17 cellular contexts compared by ENCODE assay signal in genomic region chr1:153752072-153752471, GRCh38. TPM values are rescaled to one million over a fixed set of nuclear protein-coding genes. Genes with fewer than 3 reads are reported as not detected.
A peak's percentile ranks its signal among the peaks of the same experiment; 100 is the strongest.
DNase-seq lines count a peak whose midpoint lies in the region; ATAC-seq and TF ChIP-seq lines count a peak whose summit lies in the region.
"Had no signal": no experiment of that assay in that cellular context is flagged by ENCODE, and none has a peak within 500 bp of the region (broad histone marks: within the 10 kb centered on the region; RNA-seq: fewer than 3 reads in every experiment).

No MANE protein-coding gene starts in this region.

- H3K27me3 ChIP-seq in right cardiac atrium (ENCODE audit: control insufficient read depth, insufficient read depth) (no peaks in the 10 kb centered on the region), gastroesophageal sphincter (no peaks in the 10 kb centered on the region), psoas muscle (ENCODE audit: insufficient read depth in 3 of 3, low read length in 2 of 3) (no peaks in the 10 kb centered on the region), aorta (ENCODE audit: control insufficient read depth in 1 of 2, insufficient read depth in 2 of 2, low read length in 1 of 2) (no peaks in the 10 kb centered on the region)

- TF ChIP-seq EP300 in gastroesophageal sphincter (IDR thresholded peaks at IDR 0.05) = no peak

- H3K4me1 ChIP-seq in right cardiac atrium (ENCODE audit: control insufficient read depth, insufficient read depth, low read length) (peaks cover 10% of the 10 kb centered on the region), gastroesophageal sphincter (peaks cover 7 to 62% (median 8%) of the 10 kb centered on the region in 3 donors), psoas muscle (peaks cover 38% of the 10 kb centered on the region), aorta (ENCODE audit: control insufficient read depth in 1 of 2, insufficient read depth in 2 of 2, low read length in 2 of 2) (peaks cover 6 to 14% of the 10 kb centered on the region in 2 donors)

- H3K36me3 ChIP-seq in gastroesophageal sphincter (peaks cover 0 to 94% of the 10 kb centered on the region in 2 donors), psoas muscle (ENCODE audit: insufficient read depth in 1 of 2, low read depth in 1 of 2) (peaks cover 21 to 89% of the 10 kb centered on the region in 2 donors), aorta (ENCODE audit: control insufficient read depth in 1 of 2, insufficient read depth in 2 of 2, low read length in 1 of 2) (peaks cover 0 to 3% of the 10 kb centered on the region in 2 donors)

- TF ChIP-seq POLR2A in gastroesophageal sphincter (IDR thresholded peaks at IDR 0.05) = no peak

- ATAC-seq in right cardiac atrium = peak; percentile 43 to 59
- ATAC-seq in Right ventricle myocardium inferior = no peak
- peak; percentile 43 for ATAC-seq in gastroesophageal sphincter
- ATAC-seq in psoas muscle = no peak
- no peak for ATAC-seq in aorta (ENCODE audit: low FRiP score)
- ATAC-seq: activated T-cell treated with anti-CD3 and anti-CD28 coated beads, Interleukin-2, amount 50 U/mL, for 72 hours; left colon; natural killer cell had no signal

- WGBS in right cardiac atrium = 58% methylated on average over 2 of the region's 2 CpGs
- 60 to 62% methylated on average over 1 to 2 of the region's 2 CpGs for WGBS in gastroesophageal sphincter (ENCODE audit: low coverage in 1 of 2), 2 donors
- 75 to 92% (median 84%) methylated on average over 2 of the region's 2 CpGs for WGBS in psoas muscle, 3 donors
- 7 to 10% methylated on average over 2 of the region's 2 CpGs for WGBS in aorta, 2 donors

- DNase-seq in right cardiac atrium = no peak
- DNase-seq in Right ventricle myocardium inferior (ENCODE audit: missing footprints) = no peak
- no peak for DNase-seq in psoas muscle
- DNase-seq in aorta = no peak
- DNase-seq in NCI-H345 (lab: John Stamatoyannopoulos, UW) = no peak
- no peak for DNase-seq in GDM1 (lab: John Stamatoyannopoulos, UW)
- DNase-seq in HPDE6-E6E7 (ENCODE audit: extremely low spot score) = no peak
- DNase-seq: activated CD4-positive, alpha-beta T cell treated with anti-CD3 and anti-CD28 coated beads, Interleukin-2, amount 50 U/mL, for 4 hours; activated T-cell treated with anti-CD3 and anti-CD28 coated beads, Interleukin-2, amount 50 U/mL, for 72 hours; COR-L47; hypothalamus; natural killer cell; NCI-H524 treated with DMSO at 0.1 percent for 48 hours; stimulated activated CD4-positive, alpha-beta T cell treated with anti-CD3 and anti-CD28 coated beads, Interleukin-4, amount 100 ng/mL, for 4 hours had no signal

- TF ChIP-seq CTCF in gastroesophageal sphincter (IDR thresholded peaks at IDR 0.05) = no peak
- TF ChIP-seq CTCF in psoas muscle (IDR thresholded peaks at IDR 0.05) = no peak

- intact Hi-C loops in right cardiac atrium (cut with DNase I) (loop anchor here in 1 of 4 donors (5.0 kb wide), 1 partner anchor 75 kb away; the partner anchor contains the start of gene NPR1), Right ventricle myocardium inferior (cut with DNase I) (loop anchor here (10.0 kb wide), 1 partner anchor 177 kb away; no protein-coding TSS in a partner anchor), psoas muscle (cut with DNase I) (loop anchor here in 1 of 2 donors (10.0 kb wide), 1 partner anchor 397 kb away; the partner anchor contains the start of gene S100A9), aorta (cut with DNase I) (loop anchor here (2.0 to 5.0 kb wide), 2 partner anchors 21 to 75 kb away; partner anchors contain the start of gene NPR1 (in 1 of the 2))

- peak overlapping the region; percentile 6 for H3K27ac ChIP-seq in right cardiac atrium (ENCODE audit: low read length)
- H3K27ac ChIP-seq in gastroesophageal sphincter = peak overlapping the region in 3 of 4 donors; percentile 64 to 75 (median 72)
- H3K27ac ChIP-seq in psoas muscle = peak overlapping the region; percentile 32
- peak overlapping the region; percentile 67 to 99 for H3K27ac ChIP-seq in aorta (ENCODE audit: low read depth in 1 of 2, low read length in 2 of 2)
- H3K27ac ChIP-seq: SK-N-MC had no signal

- no peak overlapping the region for H3K4me3 ChIP-seq in right cardiac atrium (ENCODE audit: low read length)
- H3K4me3 ChIP-seq in gastroesophageal sphincter = no peak overlapping the region
- no peak overlapping the region for H3K4me3 ChIP-seq in psoas muscle
- H3K4me3 ChIP-seq in aorta (ENCODE audit: low read length in 2 of 2) = no peak overlapping the region
- H3K4me3 ChIP-seq: SK-N-MC had no signal

- H3K9me3 ChIP-seq in right cardiac atrium (ENCODE audit: control insufficient read depth, low read length) = no peaks in the 10 kb centered on the region
- no peaks in the 10 kb centered on the region for H3K9me3 ChIP-seq in gastroesophageal sphincter
- no peaks in the 10 kb centered on the region for H3K9me3 ChIP-seq in psoas muscle
- no peaks in the 10 kb centered on the region for H3K9me3 ChIP-seq in aorta (ENCODE audit: control insufficient read depth, low read length)

RNA-seq across cellular contexts. Expression of gene SLC27A3, which starts 23.1 kb away (rescaled TPM):
- total RNA-seq in right cardiac atrium = 10 to 100 TPM; 16.9 to 22.0 (median 20.1) TPM
- 26.5 TPM for polyA plus RNA-seq in right cardiac atrium
- total RNA-seq in Right ventricle myocardium inferior = 13.5 TPM
- 10 to 100 TPM; 18.8 to 30.7 (median 21.6) TPM for total RNA-seq in gastroesophageal sphincter
- 1 to 10 TPM; 3.5 to 7.5 (median 5.8) TPM for total RNA-seq in psoas muscle
- polyA plus RNA-seq in psoas muscle = 10 to 100 TPM in 1 of 3 donors, 1 to 10 TPM in 2; 4.6 to 15.6 (median 5.2) TPM
- total RNA-seq in aorta = 10 to 100 TPM; 52.4 to 54.5 TPM
- polyA plus RNA-seq in aorta = 100 to 1,000 TPM in 1 of 2 donors, 10 to 100 TPM in 1; 26.3 to 166 TPM

RNA-seq across cellular contexts. Expression of gene INTS3, which starts 24.2 kb away (rescaled TPM):
- total RNA-seq in right cardiac atrium (10 to 100 TPM; 30.6 to 41.8 (median 33.7) TPM), Right ventricle myocardium inferior (33.0 TPM), gastroesophageal sphincter (10 to 100 TPM; 31.4 to 55.3 (median 43.5) TPM), psoas muscle (10 to 100 TPM; 17.8 to 29.0 (median 22.8) TPM), aorta (10 to 100 TPM; 52.2 to 76.7 TPM)
- polyA plus RNA-seq in right cardiac atrium (26.4 TPM), psoas muscle (10 to 100 TPM; 11.3 to 24.3 (median 15.8) TPM), aorta (100 to 1,000 TPM in 1 of 2 donors, 10 to 100 TPM in 1; 10.9 to 101 TPM)

Comparison
In these comparisons a context has a peak if more than half of its experiments do, and no peak if none do; other contexts are left out.
1. ATAC-seq: peak in right cardiac atrium (2 of 2) and gastroesophageal sphincter (single experiment); none in Right ventricle myocardium inferior (single experiment), psoas muscle (0 of 4) and aorta (single experiment).
2. H3K27ac ChIP-seq: peak in every context shown above with its lines; median percentile 83 in aorta; 72 in gastroesophageal sphincter; 32 in psoas muscle; 6 in right cardiac atrium.